ENCODE assay signal across 8 cellular contexts in genomic region chr19:37691881-37692504, GRCh38. TPM values are rescaled to one million over a fixed set of nuclear protein-coding genes. Genes with fewer than 3 reads are reported as not detected.
A peak's percentile ranks its signal among the peaks of the same experiment; 100 is the strongest.
DNase-seq lines count a peak whose midpoint lies in the region; ATAC-seq and TF ChIP-seq lines count a peak whose summit lies in the region.

No MANE protein-coding gene starts in this region.

- H2AFZ ChIP-seq in ACC112 (ENCODE audit: low read length, unreplicated experiment) = peak overlapping the region; percentile 7
- peak overlapping the region; percentile 97 for H2AFZ ChIP-seq in GM23338
- peak overlapping the region; percentile 94 for H2AFZ ChIP-seq in trophoblast cell (ENCODE audit: insufficient read depth, low read length, poor library complexity)

- no peaks in the 10 kb centered on the region for H3K9me2 ChIP-seq in GM23338 (ENCODE audit: insufficient read depth)

- H3K14ac ChIP-seq in trophoblast cell (ENCODE audit: low read length) = peak overlapping the region; percentile 29

- peak; percentile 93 for DNase-seq in GM23338 (ENCODE audit: low spot score)
- DNase-seq in T-helper 1 cell = peak; percentile 33 to 71 (median 62)
- peak; percentile 89 for DNase-seq in amniotic epithelial cell (ENCODE audit: low read depth)
- DNase-seq in left cardiac atrium = peak; percentile 93
- DNase-seq in trophoblast cell = peak; percentile 71 to 75
- peak; percentile 60 for DNase-seq in thoracic aorta (ENCODE audit: low spot score)

- peak overlapping the region; percentile 72 for H4K8ac ChIP-seq in trophoblast cell (ENCODE audit: low read depth, low read length)

- WGBS in trophoblast cell (ENCODE audit: extremely low coverage, insufficient coverage, insufficient read length) = no CpG with 5 or more reads among the region's 48 CpGs

- no peak overlapping the region for H3K4ac ChIP-seq in trophoblast cell (ENCODE audit: low read depth, low read length)

- intact Hi-C loops in left cardiac atrium (cut with DNase I) = no loop called here

- H3K9me3 ChIP-seq in trophoblast cell (ENCODE audit: insufficient read depth, low read depth, low read length) = peaks cover 7% of the 10 kb centered on the region
- H3K9me3 ChIP-seq in thoracic aorta = no peaks in the 10 kb centered on the region

- H3K4me1 ChIP-seq in ACC112 (ENCODE audit: control insufficient read depth, insufficient read depth, low read length, unreplicated experiment) (no peaks in the 10 kb centered on the region), GM23338 (ENCODE audit: insufficient read depth) (peaks cover 5% of the 10 kb centered on the region), trophoblast cell (ENCODE audit: control insufficient read depth in 1 of 2, insufficient read depth in 2 of 2, low read length in 2 of 2) (no peaks in the 10 kb centered on the region), thoracic aorta (ENCODE audit: control insufficient read depth in 1 of 2, low read depth in 2 of 2) (peaks cover 0 to 8% of the 10 kb centered on the region in 2 donors)

- no peak overlapping the region for H3K27ac Mint-ChIP-seq in GM23338

- ATAC-seq in GM23338 = peak; percentile 92
- peak; percentile 97 to 98 for ATAC-seq in left cardiac atrium
- ATAC-seq in thoracic aorta (ENCODE audit: insufficient number of reproducible peaks, low FRiP score, low read depth) = peak; percentile 50
- ATAC-seq in HG02885 (IDR thresholded peaks at IDR 0.05; ENCODE audit: poor library complexity, unreplicated experiment) = no peak

- peak overlapping the region; percentile 6 for H3K9ac ChIP-seq in trophoblast cell (ENCODE audit: low read length)

- no peaks in the 10 kb centered on the region for H3K79me1 ChIP-seq in trophoblast cell (ENCODE audit: low read length)

- H3K36me3 ChIP-seq in ACC112 (ENCODE audit: insufficient read depth, low read length) = peaks cover under 1% of the 10 kb centered on the region; the same call in 1 of the 2 replicates
- H3K36me3 ChIP-seq in GM23338 (ENCODE audit: insufficient read depth) = no peaks in the 10 kb centered on the region
- peaks cover 7% of the 10 kb centered on the region in 2 experiments for H3K36me3 ChIP-seq in trophoblast cell (ENCODE audit: control insufficient read depth in 1 of 2, insufficient read depth in 2 of 2, low read length in 2 of 2)
- no peaks in the 10 kb centered on the region for H3K36me3 ChIP-seq in thoracic aorta

- peak overlapping the region; percentile 21 for H3K18ac ChIP-seq in trophoblast cell (ENCODE audit: low read length)

- H3K4me1 Mint-ChIP-seq in GM23338 = peaks cover 11% of the 10 kb centered on the region

- H3F3A ChIP-seq in GM23338 (replicated peaks; ENCODE audit: low read depth) = no peaks in the 10 kb centered on the region

- no peak overlapping the region for H2BK120ac ChIP-seq in trophoblast cell (ENCODE audit: insufficient read depth, low read length, poor library complexity)

- H3K27me3 Mint-ChIP-seq in GM23338 (ENCODE audit: insufficient read depth, low read depth, poor library complexity) = peaks cover 44% of the 10 kb centered on the region

- H3K27me3 ChIP-seq in ACC112 (ENCODE audit: insufficient read depth, low read length) (no peaks in the 10 kb centered on the region), GM23338 (ENCODE audit: insufficient read depth) (peaks cover 45% of the 10 kb centered on the region), trophoblast cell (ENCODE audit: insufficient read depth, low read length) (no peaks in the 10 kb centered on the region), thoracic aorta (replicated peaks; ENCODE audit: insufficient read depth) (no peaks in the 10 kb centered on the region)

- H4K20me1 ChIP-seq in GM23338 (replicated peaks; ENCODE audit: insufficient read depth) = no peaks in the 10 kb centered on the region

- H3K4me3 ChIP-seq in ACC112 (ENCODE audit: low read depth, low read length) = peak overlapping the region; percentile 81
- peak overlapping the region; percentile 68 for H3K4me3 ChIP-seq in GM23338
- peak overlapping the region; percentile 70 for H3K4me3 ChIP-seq in trophoblast cell (ENCODE audit: low read depth, low read length)
- peak overlapping the region; percentile 77 for H3K4me3 ChIP-seq in thoracic aorta

- H3K4me3 Mint-ChIP-seq in GM23338 = peak overlapping the region; percentile 91

- no peak overlapping the region for H2AK5ac ChIP-seq in trophoblast cell (ENCODE audit: low read length)

- H3K27ac ChIP-seq in ACC112 (ENCODE audit: low read depth, low read length) (peak overlapping the region; percentile 71), GM23338 (ENCODE audit: low read depth) (no peak overlapping the region), trophoblast cell (ENCODE audit: low read depth, low read length) (no peak overlapping the region), thoracic aorta (peak overlapping the region; percentile 62 to 71)

- H3K79me2 ChIP-seq in ACC112 (ENCODE audit: control insufficient read depth, insufficient read depth, low read length, unreplicated experiment) (no peaks in the 10 kb centered on the region), GM23338 (replicated peaks; ENCODE audit: insufficient read depth) (no peaks in the 10 kb centered on the region), trophoblast cell (ENCODE audit: control insufficient read depth, insufficient read depth, low read length, poor library complexity) (peaks cover 3% of the 10 kb centered on the region)

- H3K36me3 Mint-ChIP-seq in GM23338 (ENCODE audit: low read depth) = peaks cover 10% of the 10 kb centered on the region

- peak overlapping the region; percentile 16 for H2BK12ac ChIP-seq in trophoblast cell (ENCODE audit: low read length)

- no peak overlapping the region for H2BK5ac ChIP-seq in trophoblast cell (ENCODE audit: low read depth, low read length, poor library complexity)

- H4K12ac ChIP-seq in trophoblast cell (ENCODE audit: low read depth, low read length) = no peak overlapping the region

- TF ChIP-seq CTCF in GM23338 (conservative IDR thresholded peaks at IDR 0.05; ENCODE audit: low read depth in 2 of 2) (peak in 1 of 2 experiments; percentile 22; a peak in 1 of 4 replicates), thoracic aorta (IDR thresholded peaks at IDR 0.05) (no peak)

- no peak overlapping the region for H3K23ac ChIP-seq in trophoblast cell (ENCODE audit: low read length)

- peak overlapping the region; percentile 84 for H3K4me2 ChIP-seq in GM23338
- H3K4me2 ChIP-seq in trophoblast cell (ENCODE audit: low read length) = peak overlapping the region; percentile 83

- H4K91ac ChIP-seq in trophoblast cell (ENCODE audit: low read depth, low read length) = peak overlapping the region; percentile 54

- peaks cover 13% of the 10 kb centered on the region; the same call in 2 of the 3 replicates for H3K9me3 Mint-ChIP-seq in GM23338

RNA-seq across cellular contexts. Expression of gene ZNF607, which starts 27.6 kb away (rescaled TPM):
- total RNA-seq in GM23338 (2014; rRNA removed; shearing (Covaris generic)) = 9.0 and 11.4 TPM in 2 replicates
- 3.0 and 3.2 TPM in 2 replicates for polyA plus RNA-seq in GM23338 (2016; fragmentation: Nextera tagmentation; extraction: Ambion mirVana)
- total RNA-seq in left cardiac atrium (1 to 10 TPM; 5.5 to 8.0 TPM), thoracic aorta (1 to 10 TPM; 3.5 to 4.1 TPM)
- 3.3 and 3.5 TPM in 2 replicates for polyA plus RNA-seq in trophoblast cell (2013)

RNA-seq across cellular contexts. Expression of gene ZFP30, which starts 36.7 kb away (rescaled TPM):
- total RNA-seq in GM23338 (2014; rRNA removed; shearing (Covaris generic)) = 5.9 and 6.3 TPM in 2 replicates
- polyA plus RNA-seq in GM23338 (2016; fragmentation: Nextera tagmentation; extraction: Ambion mirVana) = 2.0 and 2.1 TPM in 2 replicates
- 1 to 10 TPM; 5.8 to 7.3 TPM for total RNA-seq in left cardiac atrium
- 4.8 and 4.9 TPM in 2 replicates for polyA plus RNA-seq in trophoblast cell (2013)
- total RNA-seq in thoracic aorta = 10 to 100 TPM in 1 of 2 donors, 1 to 10 TPM in 1; 6.6 to 23.6 TPM

Comparison
In these comparisons a context has a peak if more than half of its experiments do, and no peak if none do; other contexts are left out.
1. H2AFZ ChIP-seq: peak in every context shown above with its lines; median percentile 97 in GM23338; 94 in trophoblast cell; 7 in ACC112.
2. H3K27ac ChIP-seq: peak in ACC112 (single experiment) and thoracic aorta (2 of 2); none in GM23338 (single experiment) and trophoblast cell (single experiment).
3. Peak in every context shown above with its lines, with median percentiles within 50 percentile points of each other: H3K4me3 ChIP-seq and DNase-seq.